Comparison of ENCODE assay signal across 8 cellular contexts in the genomic region with DNA sequence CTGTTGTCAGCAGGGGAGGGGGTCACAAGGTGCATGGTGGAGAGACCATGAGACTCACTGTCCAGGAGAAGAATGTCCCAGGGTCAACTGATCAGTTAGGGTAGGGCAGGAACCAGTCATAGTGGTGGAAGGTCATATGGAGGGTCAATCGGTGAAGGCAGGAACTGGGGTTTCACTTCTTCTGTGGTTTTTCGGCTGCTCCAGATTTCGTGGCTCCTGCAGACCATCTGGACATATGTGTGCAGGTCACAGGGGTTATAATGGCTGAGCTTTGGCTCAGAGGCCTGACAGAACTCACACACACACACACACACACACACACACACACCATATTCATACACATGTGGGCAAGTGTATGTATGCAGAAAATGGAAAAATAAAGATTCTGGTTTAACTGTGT.
DNase-seq lines count a peak whose midpoint lies in the region; ATAC-seq and TF ChIP-seq lines count a peak whose summit lies in the region.
"Not testable (repeated sequence)": the region's sequence is repeated elsewhere in the genome, so short reads cannot be mapped to it uniquely, and the experiment has no call there.

No MANE protein-coding gene starts in this region.

- ATAC-seq in GM18861 (IDR thresholded peaks at IDR 0.05; ENCODE audit: unreplicated experiment) (peak; percentile 64), GM19328 (IDR thresholded peaks at IDR 0.05; ENCODE audit: unreplicated experiment) (peak; percentile 61), GM21619 (IDR thresholded peaks at IDR 0.05; ENCODE audit: unreplicated experiment) (peak; percentile 56), HG02642 (IDR thresholded peaks at IDR 0.05; ENCODE audit: poor library complexity, unreplicated experiment) (peak; percentile 58), HG03060 (IDR thresholded peaks at IDR 0.05; ENCODE audit: low read depth, unreplicated experiment) (peak; percentile 63), HG03439 (IDR thresholded peaks at IDR 0.05; ENCODE audit: unreplicated experiment) (peak; percentile 63)

- H3K4me3 ChIP-seq in GM12865 (ENCODE audit: low read depth, low read length), result peak overlapping the region; percentile 49

- not testable (repeated sequence) for TF ChIP-seq CTCF in GM12865 (IDR thresholded peaks at IDR 0.05; ENCODE audit: insufficient read depth, low read depth, low read length, missing control alignments)

- DNase-seq in GM12865 (ENCODE audit: low read depth) (peak; percentile 88), NOMO-1 treated with DMSO at 0.1 percent for 48 hours (lab: John Stamatoyannopoulos, UW; ENCODE audit: unreplicated experiment) (peak; percentile 9)

Comparison
In these comparisons a context has a peak if more than half of its experiments do, and no peak if none do; other contexts are left out.
1. Peak in every context shown above with its lines: DNase-seq, ATAC-seq and H3K4me3 ChIP-seq.